In the genomic region with DNA sequence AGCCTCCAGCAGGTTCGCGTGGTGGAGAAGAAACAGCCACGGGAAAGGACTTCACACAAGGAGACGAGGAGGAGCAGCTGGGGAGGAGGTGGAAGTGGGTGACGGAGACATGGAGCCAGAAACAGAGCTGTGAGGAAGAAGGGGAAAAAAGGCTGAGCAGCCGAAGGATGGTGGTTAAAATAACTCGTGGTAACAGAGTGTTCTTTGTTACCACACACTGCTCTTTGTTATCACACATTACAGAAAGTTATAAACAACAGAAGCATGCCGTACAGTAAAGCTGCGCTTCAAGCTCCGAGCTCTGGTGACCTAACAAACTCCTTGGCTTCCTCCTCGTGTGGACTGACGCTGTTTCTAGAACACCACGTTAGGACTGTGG, we compare ENCODE assay signal across 1 cellular context.
TF ChIP-seq lines count a peak whose summit lies in the region.

No MANE protein-coding gene starts in this region.

TF ChIP-seq in HepG2, 621 proteins besides CTCF, POLR2A, EP300 and RAD21 (continued from another document):
- TF ChIP-seq, protein P1, sequence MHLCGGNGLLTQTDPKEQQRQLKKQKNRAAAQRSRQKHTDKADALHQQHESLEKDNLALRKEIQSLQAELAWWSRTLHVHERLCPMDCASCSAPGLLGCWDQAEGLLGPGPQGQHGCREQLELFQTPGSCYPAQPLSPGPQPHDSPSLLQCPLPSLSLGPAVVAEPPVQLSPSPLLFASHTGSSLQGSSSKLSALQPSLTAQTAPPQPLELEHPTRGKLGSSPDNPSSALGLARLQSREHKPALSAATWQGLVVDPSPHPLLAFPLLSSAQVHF (CRISPR knock-in tag; IDR thresholded peaks at IDR 0.05): no peak
- TF ChIP-seq, protein P2, sequence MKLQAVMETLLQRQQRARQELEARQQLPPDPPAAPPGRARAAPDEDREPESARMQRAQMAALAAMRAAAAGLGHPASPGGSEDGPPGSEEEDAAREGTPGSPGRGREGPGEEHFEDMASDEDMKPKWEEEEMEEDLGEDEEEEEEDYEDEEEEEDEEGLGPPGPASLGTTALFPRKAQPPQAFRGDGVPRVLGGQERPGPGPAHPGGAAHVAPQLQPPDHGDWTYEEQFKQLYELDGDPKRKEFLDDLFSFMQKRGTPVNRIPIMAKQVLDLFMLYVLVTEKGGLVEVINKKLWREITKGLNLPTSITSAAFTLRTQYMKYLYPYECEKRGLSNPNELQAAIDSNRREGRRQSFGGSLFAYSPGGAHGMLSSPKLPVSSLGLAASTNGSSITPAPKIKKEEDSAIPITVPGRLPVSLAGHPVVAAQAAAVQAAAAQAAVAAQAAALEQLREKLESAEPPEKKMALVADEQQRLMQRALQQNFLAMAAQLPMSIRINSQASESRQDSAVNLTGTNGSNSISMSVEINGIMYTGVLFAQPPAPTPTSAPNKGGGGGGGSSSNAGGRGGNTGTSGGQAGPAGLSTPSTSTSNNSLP (IDR thresholded peaks at IDR 0.05; ENCODE audit: low read depth, low read length): no peak
- TF ChIP-seq RORA (CRISPR knock-in tag; IDR thresholded peaks at IDR 0.05) (no peak), SATB2 (CRISPR knock-in tag; IDR thresholded peaks at IDR 0.05) (no peak), FOXO1 (CRISPR knock-in tag; IDR thresholded peaks at IDR 0.05) (no peak), SMAD1 (CRISPR knock-in tag; IDR thresholded peaks at IDR 0.05; ENCODE audit: borderline replicate concordance, low read depth) (no peak), KDM6A (CRISPR knock-in tag; IDR thresholded peaks at IDR 0.05; ENCODE audit: low read depth) (no peak), ZNF720 (CRISPR knock-in tag; IDR thresholded peaks at IDR 0.05) (no peak), ZNF367 (CRISPR knock-in tag; IDR thresholded peaks at IDR 0.05; ENCODE audit: borderline replicate concordance) (no peak), ATF7 (IDR thresholded peaks at IDR 0.05) (no peak), ATF7 (CRISPR knock-in tag; IDR thresholded peaks at IDR 0.05) (no peak), EZH2 (conservative IDR thresholded peaks at IDR 0.05; ENCODE audit: low read depth, low read length) (no peak), ELF3 (CRISPR knock-in tag; IDR thresholded peaks at IDR 0.05) (no peak), KMT2B (CRISPR knock-in tag; IDR thresholded peaks at IDR 0.05) (no peak)
- TF ChIP-seq, protein P3, sequence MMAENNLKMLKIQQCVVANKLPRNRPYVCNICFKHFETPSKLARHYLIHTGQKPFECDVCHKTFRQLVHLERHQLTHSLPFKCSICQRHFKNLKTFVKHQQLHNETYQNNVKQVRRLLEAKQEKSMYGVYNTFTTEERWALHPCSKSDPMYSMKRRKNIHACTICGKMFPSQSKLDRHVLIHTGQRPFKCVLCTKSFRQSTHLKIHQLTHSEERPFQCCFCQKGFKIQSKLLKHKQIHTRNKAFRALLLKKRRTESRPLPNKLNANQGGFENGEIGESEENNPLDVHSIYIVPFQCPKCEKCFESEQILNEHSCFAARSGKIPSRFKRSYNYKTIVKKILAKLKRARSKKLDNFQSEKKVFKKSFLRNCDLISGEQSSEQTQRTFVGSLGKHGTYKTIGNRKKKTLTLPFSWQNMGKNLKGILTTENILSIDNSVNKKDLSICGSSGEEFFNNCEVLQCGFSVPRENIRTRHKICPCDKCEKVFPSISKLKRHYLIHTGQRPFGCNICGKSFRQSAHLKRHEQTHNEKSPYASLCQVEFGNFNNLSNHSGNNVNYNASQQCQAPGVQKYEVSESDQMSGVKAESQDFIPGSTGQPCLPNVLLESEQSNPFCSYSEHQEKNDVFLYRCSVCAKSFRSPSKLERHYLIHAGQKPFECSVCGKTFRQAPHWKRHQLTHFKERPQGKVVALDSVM (CRISPR knock-in tag; IDR thresholded peaks at IDR 0.05): no peak
- TF ChIP-seq, protein P4, sequence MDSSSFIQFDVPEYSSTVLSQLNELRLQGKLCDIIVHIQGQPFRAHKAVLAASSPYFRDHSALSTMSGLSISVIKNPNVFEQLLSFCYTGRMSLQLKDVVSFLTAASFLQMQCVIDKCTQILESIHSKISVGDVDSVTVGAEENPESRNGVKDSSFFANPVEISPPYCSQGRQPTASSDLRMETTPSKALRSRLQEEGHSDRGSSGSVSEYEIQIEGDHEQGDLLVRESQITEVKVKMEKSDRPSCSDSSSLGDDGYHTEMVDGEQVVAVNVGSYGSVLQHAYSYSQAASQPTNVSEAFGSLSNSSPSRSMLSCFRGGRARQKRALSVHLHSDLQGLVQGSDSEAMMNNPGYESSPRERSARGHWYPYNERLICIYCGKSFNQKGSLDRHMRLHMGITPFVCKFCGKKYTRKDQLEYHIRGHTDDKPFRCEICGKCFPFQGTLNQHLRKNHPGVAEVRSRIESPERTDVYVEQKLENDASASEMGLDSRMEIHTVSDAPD (CRISPR knock-in tag; IDR thresholded peaks at IDR 0.05): no peak
- TF ChIP-seq, protein P5, sequence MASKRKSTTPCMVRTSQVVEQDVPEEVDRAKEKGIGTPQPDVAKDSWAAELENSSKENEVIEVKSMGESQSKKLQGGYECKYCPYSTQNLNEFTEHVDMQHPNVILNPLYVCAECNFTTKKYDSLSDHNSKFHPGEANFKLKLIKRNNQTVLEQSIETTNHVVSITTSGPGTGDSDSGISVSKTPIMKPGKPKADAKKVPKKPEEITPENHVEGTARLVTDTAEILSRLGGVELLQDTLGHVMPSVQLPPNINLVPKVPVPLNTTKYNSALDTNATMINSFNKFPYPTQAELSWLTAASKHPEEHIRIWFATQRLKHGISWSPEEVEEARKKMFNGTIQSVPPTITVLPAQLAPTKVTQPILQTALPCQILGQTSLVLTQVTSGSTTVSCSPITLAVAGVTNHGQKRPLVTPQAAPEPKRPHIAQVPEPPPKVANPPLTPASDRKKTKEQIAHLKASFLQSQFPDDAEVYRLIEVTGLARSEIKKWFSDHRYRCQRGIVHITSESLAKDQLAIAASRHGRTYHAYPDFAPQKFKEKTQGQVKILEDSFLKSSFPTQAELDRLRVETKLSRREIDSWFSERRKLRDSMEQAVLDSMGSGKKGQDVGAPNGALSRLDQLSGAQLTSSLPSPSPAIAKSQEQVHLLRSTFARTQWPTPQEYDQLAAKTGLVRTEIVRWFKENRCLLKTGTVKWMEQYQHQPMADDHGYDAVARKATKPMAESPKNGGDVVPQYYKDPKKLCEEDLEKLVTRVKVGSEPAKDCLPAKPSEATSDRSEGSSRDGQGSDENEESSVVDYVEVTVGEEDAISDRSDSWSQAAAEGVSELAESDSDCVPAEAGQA (IDR thresholded peaks at IDR 0.05; ENCODE audit: low read depth): no peak
- TF ChIP-seq, protein P5 (CRISPR knock-in tag; IDR thresholded peaks at IDR 0.05; ENCODE audit: borderline replicate concordance): no peak
- TF ChIP-seq, protein P6, sequence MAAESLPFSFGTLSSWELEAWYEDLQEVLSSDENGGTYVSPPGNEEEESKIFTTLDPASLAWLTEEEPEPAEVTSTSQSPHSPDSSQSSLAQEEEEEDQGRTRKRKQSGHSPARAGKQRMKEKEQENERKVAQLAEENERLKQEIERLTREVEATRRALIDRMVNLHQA (CRISPR knock-in tag; IDR thresholded peaks at IDR 0.05): no peak
- TF ChIP-seq, protein P7, sequence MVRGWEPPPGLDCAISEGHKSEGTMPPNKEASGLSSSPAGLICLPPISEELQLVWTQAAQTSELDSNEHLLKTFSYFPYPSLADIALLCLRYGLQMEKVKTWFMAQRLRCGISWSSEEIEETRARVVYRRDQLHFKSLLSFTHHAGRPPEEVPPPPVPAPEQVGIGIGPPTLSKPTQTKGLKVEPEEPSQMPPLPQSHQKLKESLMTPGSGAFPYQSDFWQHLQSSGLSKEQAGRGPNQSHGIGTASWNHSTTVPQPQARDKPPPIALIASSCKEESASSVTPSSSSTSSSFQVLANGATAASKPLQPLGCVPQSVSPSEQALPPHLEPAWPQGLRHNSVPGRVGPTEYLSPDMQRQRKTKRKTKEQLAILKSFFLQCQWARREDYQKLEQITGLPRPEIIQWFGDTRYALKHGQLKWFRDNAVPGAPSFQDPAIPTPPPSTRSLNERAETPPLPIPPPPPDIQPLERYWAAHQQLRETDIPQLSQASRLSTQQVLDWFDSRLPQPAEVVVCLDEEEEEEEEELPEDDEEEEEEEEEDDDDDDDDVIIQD (CRISPR knock-in tag; IDR thresholded peaks at IDR 0.05; ENCODE audit: low read depth): no peak
